32 cellular contexts compared by ENCODE assay signal in genomic region chr7:43475983-43476382, GRCh38.
"Had no signal": no experiment of that assay in that cellular context is flagged by ENCODE, and none has a peak within 500 bp of the region (broad histone marks: within the 10 kb centered on the region; RNA-seq: fewer than 3 reads in every experiment).

No MANE protein-coding gene starts in this region.

- H3K4me3 Mint-ChIP-seq: naive B cell; naive thymus-derived CD8-positive, alpha-beta T cell; natural killer cell treated with Interleukin-12 subunit alpha and Interleukin-12 subunit beta and Interleukin-15 and Interleukin-18, amount 100 ng/mL, for 72 hours; neural progenitor cell; stimulated activated memory B cell treated with anti-CD40 and anti-IgM and Interleukin-4, amounts not matched to agents 10 μg/mL and 1 μg/mL and 100 μg/mL, for 72 hours; stimulated activated naive CD8-positive, alpha-beta T cell treated with anti-CD3 and anti-CD28 coated beads, Interleukin-15, amount 100 ng/mL, for 72 hours; type B pancreatic cell had no signal

- DNase-seq: naive B cell; naive thymus-derived CD8-positive, alpha-beta T cell; occipital lobe; ovary; posterior cingulate gyrus; retina; right cardiac atrium; spleen; stimulated activated CD4-positive, alpha-beta T cell treated with anti-CD3 and anti-CD28 coated beads, Interleukin-12 subunit alpha, Interleukin-12 subunit beta, amount 100 ng/mL, for 4 hours; stimulated activated CD4-positive, alpha-beta T cell treated with anti-CD3 and anti-CD28 coated beads, Interleukin-1b, Interleukin-23, amount 100 ng/mL, for 48 hours; stimulated activated CD4-positive, alpha-beta T cell treated with anti-CD3 and anti-CD28 coated beads, Interleukin-4, amount 100 ng/mL, for 1 hour; stimulated activated CD4-positive, alpha-beta T cell treated with anti-CD3 and anti-CD28 coated beads, Interleukin-4, amount 100 ng/mL, for 4 hours; stimulated activated CD8-positive, alpha-beta memory T cell treated with anti-CD3 and anti-CD28 coated beads, Interleukin-4, amount 100 ng/mL, for 48 hours; stimulated activated naive CD4-positive, alpha-beta T cell; stimulated activated naive CD8-positive, alpha-beta T cell treated with anti-CD3 and anti-CD28 coated beads, Interleukin-15, amount 100 ng/mL, for 72 hours; stimulated activated naive CD8-positive, alpha-beta T cell treated with anti-CD3 and anti-CD28 coated beads, Interleukin-15, Interleukin-2, amounts not matched to agents 100 U/mL and 50 U/mL, for 24 hours; substantia nigra; testis; tibial artery; transverse colon; upper lobe of right lung; uterus had no signal

- H3K9me3 Mint-ChIP-seq: naive thymus-derived CD8-positive, alpha-beta T cell; natural killer cell treated with Interleukin-12 subunit alpha and Interleukin-12 subunit beta and Interleukin-15 and Interleukin-18, amount 100 ng/mL, for 72 hours; stimulated activated memory B cell treated with anti-CD40 and anti-IgM and Interleukin-4, amounts not matched to agents 10 μg/mL and 1 μg/mL and 100 μg/mL, for 72 hours; stimulated activated naive CD8-positive, alpha-beta T cell treated with anti-CD3 and anti-CD28 coated beads, Interleukin-15, amount 100 ng/mL, for 72 hours; type B pancreatic cell had no signal

- H3K27me3 Mint-ChIP-seq: stimulated activated naive CD8-positive, alpha-beta T cell treated with anti-CD3 and anti-CD28 coated beads, Interleukin-15, amount 100 ng/mL, for 72 hours; type B pancreatic cell had no signal

- H3K36me3 ChIP-seq: neural progenitor cell, ovary, prostate gland, spleen, suprapubic skin, tibial artery, transverse colon, upper lobe of right lung, uterus had no signal

- H3K36me3 Mint-ChIP-seq: naive B cell; naive thymus-derived CD8-positive, alpha-beta T cell; natural killer cell treated with Interleukin-12 subunit alpha and Interleukin-12 subunit beta and Interleukin-15 and Interleukin-18, amount 100 ng/mL, for 72 hours; neural progenitor cell; stimulated activated memory B cell treated with anti-CD40 and anti-IgM and Interleukin-4, amounts not matched to agents 10 μg/mL and 1 μg/mL and 100 μg/mL, for 72 hours; type B pancreatic cell had no signal

- H2AFZ ChIP-seq: neural progenitor cell, parathyroid adenoma had no signal

- H3K4me1 Mint-ChIP-seq: naive B cell; naive thymus-derived CD8-positive, alpha-beta T cell; neural progenitor cell; stimulated activated naive CD8-positive, alpha-beta T cell treated with anti-CD3 and anti-CD28 coated beads, Interleukin-15, amount 100 ng/mL, for 72 hours had no signal

- ATAC-seq: naive thymus-derived CD8-positive, alpha-beta T cell; natural killer cell treated with Interleukin-12 subunit alpha and Interleukin-12 subunit beta and Interleukin-15 and Interleukin-18, amount 100 ng/mL, for 72 hours; right cardiac atrium; sciatic nerve; stimulated activated memory B cell treated with anti-CD40 and anti-IgM and Interleukin-4, amounts not matched to agents 10 μg/mL and 1 μg/mL and 100 μg/mL, for 72 hours; stimulated activated naive CD8-positive, alpha-beta T cell treated with anti-CD3 and anti-CD28 coated beads, Interleukin-15, amount 100 ng/mL, for 72 hours; stimulated activated naive CD8-positive, alpha-beta T cell treated with anti-CD3 and anti-CD28 coated beads, Interleukin-15, Interleukin-2, amounts not matched to agents 100 U/mL and 50 U/mL, for 24 hours; upper lobe of right lung had no signal

- H3K9ac ChIP-seq: neural progenitor cell, parathyroid adenoma had no signal

- H3K4me2 ChIP-seq: neural progenitor cell, smooth muscle cell had no signal

- H3K27me3 ChIP-seq: neural progenitor cell, ovary, spleen, suprapubic skin, testis, tibial artery, transverse colon, upper lobe of right lung, uterus had no signal

- H3K79me2 ChIP-seq: parathyroid adenoma had no signal

- H3K4me3 ChIP-seq: neural progenitor cell, ovary, prostate gland, skin epidermis, smooth muscle cell, spleen, suprapubic skin, testis, tibial artery, transverse colon, upper lobe of right lung, uterus had no signal

- H3K27ac ChIP-seq: neural progenitor cell, ovary, parathyroid adenoma, prostate gland, skin epidermis, spleen, suprapubic skin, testis, tibial artery, transverse colon, upper lobe of right lung, uterus had no signal

- H3K27ac Mint-ChIP-seq: naive B cell; naive thymus-derived CD8-positive, alpha-beta T cell; natural killer cell treated with Interleukin-12 subunit alpha and Interleukin-12 subunit beta and Interleukin-15 and Interleukin-18, amount 100 ng/mL, for 72 hours; neural progenitor cell; stimulated activated memory B cell treated with anti-CD40 and anti-IgM and Interleukin-4, amounts not matched to agents 10 μg/mL and 1 μg/mL and 100 μg/mL, for 72 hours; stimulated activated naive CD8-positive, alpha-beta T cell treated with anti-CD3 and anti-CD28 coated beads, Interleukin-15, amount 100 ng/mL, for 72 hours; type B pancreatic cell had no signal

- H3K4me1 ChIP-seq: neural progenitor cell, parathyroid adenoma, prostate gland, spleen, suprapubic skin, testis, tibial artery, transverse colon, upper lobe of right lung, uterus had no signal

- H3K9me3 ChIP-seq: ovary, prostate gland, spleen, suprapubic skin, testis, tibial artery, transverse colon, upper lobe of right lung, uterus had no signal
